ENCODE assay signal across 1 cellular context in the genomic region with DNA sequence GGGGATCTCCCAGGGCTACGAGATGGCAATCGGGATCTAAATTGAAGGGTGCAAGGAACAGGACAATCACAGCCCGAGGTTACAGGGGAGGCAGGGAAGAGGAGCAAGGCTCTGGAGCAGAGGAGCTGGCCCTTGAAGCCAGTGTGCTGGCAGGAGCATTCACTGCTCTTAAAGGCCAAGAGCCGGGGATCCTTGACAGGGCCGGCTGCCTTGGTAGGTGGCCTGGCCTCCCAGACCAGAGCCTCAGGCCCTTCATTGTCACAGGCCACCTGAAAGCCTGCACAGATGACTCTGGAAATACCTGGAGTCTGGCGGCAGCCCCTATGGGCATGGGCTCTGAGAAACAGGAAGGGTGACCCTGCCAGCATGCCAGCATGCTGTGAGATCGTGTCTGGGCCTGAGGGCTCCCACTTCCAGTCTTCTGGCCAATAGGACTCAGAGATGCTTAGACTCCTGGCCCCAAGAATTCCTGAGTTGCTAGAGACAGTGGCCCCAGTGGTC.
TF ChIP-seq lines count a peak whose summit lies in the region.

No MANE protein-coding gene starts in this region.

TF ChIP-seq in IMR-90, 13 proteins besides CTCF, POLR2A, EP300 and RAD21:
- TF ChIP-seq, protein P1, sequence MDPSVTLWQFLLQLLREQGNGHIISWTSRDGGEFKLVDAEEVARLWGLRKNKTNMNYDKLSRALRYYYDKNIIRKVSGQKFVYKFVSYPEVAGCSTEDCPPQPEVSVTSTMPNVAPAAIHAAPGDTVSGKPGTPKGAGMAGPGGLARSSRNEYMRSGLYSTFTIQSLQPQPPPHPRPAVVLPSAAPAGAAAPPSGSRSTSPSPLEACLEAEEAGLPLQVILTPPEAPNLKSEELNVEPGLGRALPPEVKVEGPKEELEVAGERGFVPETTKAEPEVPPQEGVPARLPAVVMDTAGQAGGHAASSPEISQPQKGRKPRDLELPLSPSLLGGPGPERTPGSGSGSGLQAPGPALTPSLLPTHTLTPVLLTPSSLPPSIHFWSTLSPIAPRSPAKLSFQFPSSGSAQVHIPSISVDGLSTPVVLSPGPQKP (IDR thresholded peaks at IDR 0.05; ENCODE audit: borderline replicate concordance, low read depth, low read length) = no peak
- TF ChIP-seq MAFK (IDR thresholded peaks at IDR 0.05; ENCODE audit: low read depth, low read length) (no peak), MXI1 (IDR thresholded peaks at IDR 0.05; ENCODE audit: borderline replicate concordance, low read depth, low read length) (no peak), NFE2L2 (IDR thresholded peaks at IDR 0.05; ENCODE audit: low read depth, low read length) (no peak), FOS (IDR thresholded peaks at IDR 0.05; ENCODE audit: low read depth, low read length) (no peak), CHD1 (IDR thresholded peaks at IDR 0.05; ENCODE audit: low read depth, low read length) (no peak), MAZ (IDR thresholded peaks at IDR 0.05; ENCODE audit: borderline replicate concordance, low read depth, low read length) (no peak)
- TF ChIP-seq, protein P2, sequence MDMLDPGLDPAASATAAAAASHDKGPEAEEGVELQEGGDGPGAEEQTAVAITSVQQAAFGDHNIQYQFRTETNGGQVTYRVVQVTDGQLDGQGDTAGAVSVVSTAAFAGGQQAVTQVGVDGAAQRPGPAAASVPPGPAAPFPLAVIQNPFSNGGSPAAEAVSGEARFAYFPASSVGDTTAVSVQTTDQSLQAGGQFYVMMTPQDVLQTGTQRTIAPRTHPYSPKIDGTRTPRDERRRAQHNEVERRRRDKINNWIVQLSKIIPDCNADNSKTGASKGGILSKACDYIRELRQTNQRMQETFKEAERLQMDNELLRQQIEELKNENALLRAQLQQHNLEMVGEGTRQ (IDR thresholded peaks at IDR 0.05; ENCODE audit: low read depth, low read length) = no peak
